ENCODE assay signal across 20 cellular contexts in the genomic region with DNA sequence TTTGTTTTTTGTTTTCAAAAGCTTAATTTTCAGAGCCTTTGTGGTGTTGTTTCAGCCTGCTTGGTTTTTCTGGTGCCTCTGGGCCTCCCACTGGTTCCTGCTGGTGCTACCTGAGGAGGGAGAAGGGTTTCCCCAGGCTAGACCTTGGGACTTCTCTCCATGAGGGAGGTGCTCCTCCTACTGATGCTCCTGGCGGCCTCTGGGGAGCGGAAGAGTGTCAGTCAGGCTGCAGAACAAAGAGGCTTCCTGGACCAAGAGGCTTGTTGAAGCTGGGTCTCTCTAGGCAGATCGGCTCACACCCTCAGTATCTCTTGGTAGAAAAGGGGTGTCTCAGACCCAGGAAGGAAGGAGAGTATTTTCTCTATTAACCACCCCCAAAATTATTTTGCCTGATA. TPM values are rescaled to one million over a fixed set of nuclear protein-coding genes. Genes with fewer than 3 reads are reported as not detected.
DNase-seq lines count a peak whose midpoint lies in the region; ATAC-seq and TF ChIP-seq lines count a peak whose summit lies in the region.
"Had no signal": no experiment of that assay in that cellular context is flagged by ENCODE, and none has a peak within 500 bp of the region (broad histone marks: within the 10 kb centered on the region; RNA-seq: fewer than 3 reads in every experiment).

No MANE protein-coding gene starts in this region.

- no peaks in the 10 kb centered on the region for H3K27me3 ChIP-seq in SK-N-SH (ENCODE audit: insufficient read depth)
- H3K27me3 ChIP-seq in hepatocyte, result no peaks in the 10 kb centered on the region
- no peaks in the 10 kb centered on the region for H3K27me3 ChIP-seq in tibial nerve
- H3K27me3 ChIP-seq in transverse colon, result no peaks in the 10 kb centered on the region
- H3K27me3 ChIP-seq: ovary, thyroid gland had no signal

- TF ChIP-seq RAD21 in SK-N-SH (IDR thresholded peaks at IDR 0.05; ENCODE audit: low read length), result no peak

- no peaks in the 10 kb centered on the region for H3K9me3 ChIP-seq in SK-N-SH
- H3K9me3 ChIP-seq in hepatocyte (ENCODE audit: low read depth), result no peaks in the 10 kb centered on the region
- peaks cover 0 to 7% (median 0%) of the 10 kb centered on the region in 4 donors for H3K9me3 ChIP-seq in tibial nerve
- no peaks in the 10 kb centered on the region for H3K9me3 ChIP-seq in transverse colon
- H3K9me3 ChIP-seq: ovary, thyroid gland had no signal

- peak overlapping the region; percentile 22 to 68 for H3K27ac Mint-ChIP-seq in natural killer cell treated with Interleukin-12 subunit alpha and Interleukin-12 subunit beta and Interleukin-15 and Interleukin-18, amount 100 ng/mL, for 72 hours
- H3K27ac Mint-ChIP-seq in natural killer cell, result peak overlapping the region in 1 of 2 donors; percentile 33
- H3K27ac Mint-ChIP-seq in stimulated activated naive CD8-positive, alpha-beta T cell treated with anti-CD3 and anti-CD28 coated beads, Interleukin-15, amount 100 ng/mL, for 72 hours, result peak overlapping the region in 1 of 2 donors; percentile 20
- H3K27ac Mint-ChIP-seq: dendritic cell treated with granulocyte-macrophage colony-stimulating factor and Interleukin-4, amounts not matched to agents 40 ng/mL and 50 ng/mL, for 4 days; memory B cell had no signal

- H3K79me2 ChIP-seq in SK-N-SH (ENCODE audit: insufficient read depth), result no peaks in the 10 kb centered on the region
- no peaks in the 10 kb centered on the region for H3K79me2 ChIP-seq in hepatocyte

- POLR2A ChIA-PET in SK-N-SH (lab: Yijun Ruan, JAX), result no interaction called here

- no peak for TF ChIP-seq EP300 in SK-N-SH (IDR thresholded peaks at IDR 0.05; ENCODE audit: borderline replicate concordance in 1 of 2, low read depth in 1 of 2, low read length in 1 of 2)
- no peak for TF ChIP-seq EP300 in tibial nerve (IDR thresholded peaks at IDR 0.05)
- TF ChIP-seq EP300 in transverse colon (IDR thresholded peaks at IDR 0.05; ENCODE audit: low read depth), result no peak

- in situ Hi-C loops in transverse colon (cut with MboI; ENCODE audit: low pct_ligation_motif_present in 1 of 4, low pct_unique_long_range_greater_than_20kb in 1 of 4, low sequenced_read_pairs in 3 of 4), result no loop called here

- DNase-seq in natural killer cell treated with Interleukin-12 subunit alpha and Interleukin-12 subunit beta and Interleukin-15 and Interleukin-18, amount 100 ng/mL, for 72 hours (ENCODE audit: low spot score), result no peak
- DNase-seq in natural killer cell (no peak), SK-N-SH (no peak), hepatocyte (ENCODE audit: low spot score) (no peak), OCI-M2 (lab: John Stamatoyannopoulos, UW; ENCODE audit: unreplicated experiment) (no peak), tibial nerve (ENCODE audit: low spot score in 2 of 2) (no peak), transverse colon (no peak)
- DNase-seq in stimulated activated naive CD8-positive, alpha-beta T cell treated with anti-CD3 and anti-CD28 coated beads, Interleukin-15, amount 100 ng/mL, for 72 hours, result no peak
- DNase-seq: activated CD4-positive, alpha-beta T cell treated with anti-CD3 and anti-CD28 coated beads for 4 hours; activated T-cell treated with anti-CD3 and anti-CD28 coated beads, Interleukin-2, amount 50 U/mL, for 24 hours; amniotic stem cell; Calu3; NCI-H1092 treated with DMSO at 0.1 percent for 48 hours; NCI-H2227 treated with DMSO at 0.1 percent for 48 hours; ovary; stimulated activated CD4-positive, alpha-beta T cell treated with anti-CD3 and anti-CD28 coated beads, Interleukin-15, amount 100 ng/mL, for 24 hours; SW 1271; thyroid gland had no signal

- peaks cover 38% of the 10 kb centered on the region for H3F3A ChIP-seq in SK-N-SH (replicated peaks; ENCODE audit: insufficient read depth)

- TF ChIP-seq POLR2A in tibial nerve (IDR thresholded peaks at IDR 0.05) (no peak), transverse colon (IDR thresholded peaks at IDR 0.05) (no peak)

- peak overlapping the region; percentile 56; the same call in 1 of the 2 replicates for H3K9ac ChIP-seq in SK-N-SH

- peaks cover 9 to 10% of the 10 kb centered on the region in 2 experiments; a peak in 1 of 4 replicates for H3K4me1 ChIP-seq in SK-N-SH (ENCODE audit: control insufficient read depth in 1 of 2, insufficient read depth in 2 of 2, low read depth in 1 of 2, low read length in 1 of 2)
- H3K4me1 ChIP-seq in hepatocyte (ENCODE audit: insufficient read depth), result no peaks in the 10 kb centered on the region
- H3K4me1 ChIP-seq in tibial nerve, result no peaks in the 10 kb centered on the region
- no peaks in the 10 kb centered on the region for H3K4me1 ChIP-seq in transverse colon

- WGBS in SK-N-SH (ENCODE audit: low lambda C conversion rate), result 94% methylated on average over 2 of the region's 3 CpGs
- WGBS in hepatocyte (ENCODE audit: low lambda C conversion rate, missing lambda C conversion rate), result 76% methylated on average over 3 of the region's 3 CpGs
- WGBS in tibial nerve, 2 donors, result 89 to 90% methylated on average over 3 of the region's 3 CpGs
- WGBS in transverse colon (ENCODE audit: low coverage in 1 of 2), 2 donors, result 98% methylated on average over 3 of the region's 3 CpGs; no CpG with 5 or more reads in 1 of the 2 donors

- no peaks in the 10 kb centered on the region for H3K36me3 Mint-ChIP-seq in natural killer cell treated with Interleukin-12 subunit alpha and Interleukin-12 subunit beta and Interleukin-15 and Interleukin-18, amount 100 ng/mL, for 72 hours
- no peaks in the 10 kb centered on the region for H3K36me3 Mint-ChIP-seq in natural killer cell

- intact Hi-C loops in natural killer cell (cut with micrococcal nuclease) (no loop called here), transverse colon (cut with DNase I; ENCODE audit: low total_unique reads) (no loop called here)

- H3K4me3 Mint-ChIP-seq in natural killer cell treated with Interleukin-12 subunit alpha and Interleukin-12 subunit beta and Interleukin-15 and Interleukin-18, amount 100 ng/mL, for 72 hours, result no peak overlapping the region
- H3K4me3 Mint-ChIP-seq in natural killer cell, result no peak overlapping the region
- peak overlapping the region; percentile 33 to 51 for H3K4me3 Mint-ChIP-seq in stimulated activated naive CD8-positive, alpha-beta T cell treated with anti-CD3 and anti-CD28 coated beads, Interleukin-15, amount 100 ng/mL, for 72 hours
- H3K4me3 Mint-ChIP-seq: activated T-cell treated with anti-CD3 and anti-CD28 coated beads, Interleukin-2, amount 50 U/mL, for 24 hours; dendritic cell treated with granulocyte-macrophage colony-stimulating factor and Interleukin-4, amounts not matched to agents 40 ng/mL and 50 ng/mL, for 4 days; memory B cell had no signal

- CTCF ChIA-PET in SK-N-SH (lab: Yijun Ruan, JAX), result no interaction called here

- H3K27ac ChIP-seq in SK-N-SH (ENCODE audit: low read depth in 2 of 2, low read length in 1 of 2), result peak overlapping the region in 1 of 2 experiments; percentile 98; a peak in 2 of 4 replicates
- no peak overlapping the region for H3K27ac ChIP-seq in hepatocyte
- no peak overlapping the region for H3K27ac ChIP-seq in tibial nerve
- no peak overlapping the region for H3K27ac ChIP-seq in transverse colon
- H3K27ac ChIP-seq: thyroid gland had no signal

- H3K4me3 ChIP-seq in SK-N-SH (ENCODE audit: low read depth in 2 of 2, low read length in 1 of 2), result no peak overlapping the region
- H3K4me3 ChIP-seq in hepatocyte, result no peak overlapping the region
- no peak overlapping the region for H3K4me3 ChIP-seq in tibial nerve
- no peak overlapping the region for H3K4me3 ChIP-seq in transverse colon
- H3K4me3 ChIP-seq: ovary, thyroid gland had no signal

- peak overlapping the region; percentile 17; the same call in 1 of the 2 replicates for H3K4me2 ChIP-seq in SK-N-SH
- H3K4me2 ChIP-seq in hepatocyte, result no peak overlapping the region

- no peak for TF ChIP-seq CTCF in natural killer cell (IDR thresholded peaks at IDR 0.05)
- TF ChIP-seq CTCF in SK-N-SH (IDR thresholded peaks at IDR 0.05), result peak; percentile 30
- TF ChIP-seq CTCF in hepatocyte (IDR thresholded peaks at IDR 0.05; ENCODE audit: poor library complexity), result peak; percentile 5
- TF ChIP-seq CTCF in tibial nerve (IDR thresholded peaks at IDR 0.05), result no peak
- no peak for TF ChIP-seq CTCF in transverse colon (IDR thresholded peaks at IDR 0.05)

- peaks cover 3% of the 10 kb centered on the region for H3K9me3 Mint-ChIP-seq in natural killer cell treated with Interleukin-12 subunit alpha and Interleukin-12 subunit beta and Interleukin-15 and Interleukin-18, amount 100 ng/mL, for 72 hours
- H3K9me3 Mint-ChIP-seq in natural killer cell, result peaks cover 2 to 3% of the 10 kb centered on the region in 2 donors
- peaks cover 0 to 4% of the 10 kb centered on the region in 2 donors for H3K9me3 Mint-ChIP-seq in stimulated activated naive CD8-positive, alpha-beta T cell treated with anti-CD3 and anti-CD28 coated beads, Interleukin-15, amount 100 ng/mL, for 72 hours
- H3K9me3 Mint-ChIP-seq: dendritic cell treated with granulocyte-macrophage colony-stimulating factor and Interleukin-4, amounts not matched to agents 40 ng/mL and 50 ng/mL, for 4 days had no signal

- H2AFZ ChIP-seq in SK-N-SH (ENCODE audit: low read depth) (peak overlapping the region; percentile 60), hepatocyte (no peak overlapping the region)

- H3K9me2 ChIP-seq in SK-N-SH (no peaks in the 10 kb centered on the region), hepatocyte (replicated peaks; ENCODE audit: insufficient read depth) (no peaks in the 10 kb centered on the region)

- no peak for ATAC-seq in natural killer cell treated with Interleukin-12 subunit alpha and Interleukin-12 subunit beta and Interleukin-15 and Interleukin-18, amount 100 ng/mL, for 72 hours
- no peak for ATAC-seq in natural killer cell
- no peak for ATAC-seq in stimulated activated naive CD8-positive, alpha-beta T cell treated with anti-CD3 and anti-CD28 coated beads, Interleukin-15, amount 100 ng/mL, for 72 hours

- H3K4me1 Mint-ChIP-seq in natural killer cell treated with Interleukin-12 subunit alpha and Interleukin-12 subunit beta and Interleukin-15 and Interleukin-18, amount 100 ng/mL, for 72 hours (ENCODE audit: low read depth in 2 of 2), result peaks cover 24% of the 10 kb centered on the region in 2 donors
- peaks cover 13% of the 10 kb centered on the region in 2 donors for H3K4me1 Mint-ChIP-seq in natural killer cell
- peaks cover 27% of the 10 kb centered on the region for H3K4me1 Mint-ChIP-seq in stimulated activated naive CD8-positive, alpha-beta T cell treated with anti-CD3 and anti-CD28 coated beads, Interleukin-15, amount 100 ng/mL, for 72 hours
- H3K4me1 Mint-ChIP-seq: memory B cell had no signal

- H3K36me3 ChIP-seq in SK-N-SH (replicated peaks in 1 of 2; ENCODE audit: control insufficient read depth in 1 of 2, insufficient read depth in 2 of 2, low read length in 1 of 2), result no peaks in the 10 kb centered on the region
- H3K36me3 ChIP-seq in hepatocyte (replicated peaks; ENCODE audit: insufficient read depth, low read depth), result no peaks in the 10 kb centered on the region
- no peaks in the 10 kb centered on the region for H3K36me3 ChIP-seq in tibial nerve
- H3K36me3 ChIP-seq in transverse colon, result no peaks in the 10 kb centered on the region
- H3K36me3 ChIP-seq: ovary, thyroid gland had no signal

- peaks cover 0 to 3% of the 10 kb centered on the region in 2 donors for H3K27me3 Mint-ChIP-seq in natural killer cell treated with Interleukin-12 subunit alpha and Interleukin-12 subunit beta and Interleukin-15 and Interleukin-18, amount 100 ng/mL, for 72 hours
- H3K27me3 Mint-ChIP-seq in natural killer cell (ENCODE audit: low read depth in 2 of 2), result peaks cover 0 to 2% of the 10 kb centered on the region in 2 donors
- H3K27me3 Mint-ChIP-seq in stimulated activated naive CD8-positive, alpha-beta T cell treated with anti-CD3 and anti-CD28 coated beads, Interleukin-15, amount 100 ng/mL, for 72 hours, result no peaks in the 10 kb centered on the region
- H3K27me3 Mint-ChIP-seq: activated T-cell treated with anti-CD3 and anti-CD28 coated beads, Interleukin-2, amount 50 U/mL, for 24 hours; memory B cell had no signal

- H4K20me1 ChIP-seq in SK-N-SH (ENCODE audit: insufficient read depth), result no peaks in the 10 kb centered on the region
- no peaks in the 10 kb centered on the region for H4K20me1 ChIP-seq in hepatocyte (ENCODE audit: insufficient read depth, poor library complexity, severe bottlenecking)

RNA-seq across cellular contexts. Expression of a gene that starts 32.2 kb away (rescaled TPM):
- 1 to 10 TPM; 2.1 to 2.2 TPM for total RNA-seq in natural killer cell treated with Interleukin-12 subunit alpha and Interleukin-12 subunit beta and Interleukin-15 and Interleukin-18, amount 100 ng/mL, for 72 hours
- under 1 TPM in 1 of 3 donors, not detected in 2; 0.68 TPM for total RNA-seq in natural killer cell
- polyA plus RNA-seq in SK-N-SH (2012; rRNA removed), result 0.07 and 0.11 TPM in 2 replicates
- polyA plus RNA-seq in SK-N-SH (2012; cell fraction: cytosol; rRNA removed), result 0.06 and 0.10 TPM in 2 replicates
- 0.32 and 1.1 TPM in 2 replicates for polyA plus RNA-seq in SK-N-SH (2012; cell fraction: nucleus; rRNA removed)
- total RNA-seq in hepatocyte, result not detected in 2 replicates
- 0.11 and 0.52 TPM in 2 replicates for polyA plus RNA-seq in hepatocyte
- total RNA-seq in tibial nerve, result 1 to 10 TPM; 1.4 to 6.9 (median 3.9) TPM
- not detected for total RNA-seq in transverse colon
- total RNA-seq: Calu3 had no signal

RNA-seq across cellular contexts. Expression of a gene that starts 55.4 kb away (rescaled TPM):
- total RNA-seq in natural killer cell treated with Interleukin-12 subunit alpha and Interleukin-12 subunit beta and Interleukin-15 and Interleukin-18, amount 100 ng/mL, for 72 hours, result not detected
- total RNA-seq in natural killer cell (not detected), hepatocyte (2.2 and 3.8 TPM in 2 replicates), tibial nerve (not detected), transverse colon (under 1 TPM in 2 of 4 donors, not detected in 2; under 0.01 to 0.16 TPM)
- polyA plus RNA-seq in SK-N-SH (2012; rRNA removed) (1.1 and 1.4 TPM in 2 replicates), hepatocyte (2.6 and 4.8 TPM in 2 replicates)
- 0.75 and 0.93 TPM in 2 replicates for polyA plus RNA-seq in SK-N-SH (2012; cell fraction: cytosol; rRNA removed)
- polyA plus RNA-seq in SK-N-SH (2012; cell fraction: nucleus; rRNA removed), result 0.44 and 0.83 TPM in 2 replicates
- total RNA-seq: thyroid gland had no signal

Comparison
In these comparisons a context has a peak if more than half of its experiments do, and no peak if none do; other contexts are left out.
1. H3K4me3 Mint-ChIP-seq: peak in stimulated activated naive CD8-positive, alpha-beta T cell treated with anti-CD3 and anti-CD28 coated beads, Interleukin-15, amount 100 ng/mL, for 72 hours (2 of 2); none in natural killer cell treated with Interleukin-12 subunit alpha and Interleukin-12 subunit beta and Interleukin-15 and Interleukin-18, amount 100 ng/mL, for 72 hours (single experiment) and natural killer cell (single experiment).
2. CTCF ChIP-seq: peak in SK-N-SH (single experiment) and hepatocyte (single experiment); none in natural killer cell (single experiment), tibial nerve (0 of 5) and transverse colon (0 of 5).